In the genomic region with DNA sequence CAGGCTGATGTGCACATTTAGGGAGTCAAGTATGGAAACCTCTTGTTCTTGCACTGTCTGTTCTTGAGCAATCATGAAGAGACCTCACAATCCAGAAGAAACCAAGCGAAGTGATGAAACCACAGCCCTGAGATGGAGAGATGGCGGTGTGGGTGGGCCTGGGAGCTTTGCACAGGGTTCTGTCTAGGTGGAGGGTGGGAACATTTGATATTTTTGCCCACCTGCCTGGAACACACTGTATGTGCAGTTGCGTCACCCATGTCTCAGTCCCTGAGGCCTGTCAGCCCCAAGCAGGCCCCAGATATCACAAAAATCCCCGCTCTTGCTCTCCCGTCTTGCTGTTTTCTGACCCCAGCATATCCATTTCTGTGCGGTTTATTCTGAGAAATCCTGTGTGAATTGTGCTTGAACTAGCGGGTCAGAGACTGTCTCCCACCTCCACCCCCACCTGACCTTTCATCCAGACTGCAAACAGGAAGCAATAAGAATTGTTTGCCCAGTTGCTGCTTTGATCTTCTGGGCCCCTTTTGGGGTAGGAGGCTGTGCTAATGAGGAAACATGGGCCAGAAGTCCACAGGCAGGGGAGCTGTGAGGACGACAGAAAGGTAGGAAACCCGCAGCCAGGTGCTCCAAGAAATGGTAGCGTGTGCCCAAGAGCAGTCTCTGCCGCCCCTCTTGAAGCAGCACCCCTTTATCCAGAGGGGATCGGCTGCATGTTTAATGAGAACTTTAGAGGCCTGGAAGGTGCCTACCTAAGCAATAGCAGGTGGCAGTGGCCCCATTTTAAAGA, we compare ENCODE assay signal across 1 cellular context.
A peak's percentile ranks its signal among the peaks of the same experiment; 100 is the strongest.
TF ChIP-seq lines count a peak whose summit lies in the region.

No MANE protein-coding gene starts in this region.

TF ChIP-seq in HepG2, 621 proteins besides CTCF, POLR2A, EP300 and RAD21 (continued from another document and continues in another):
- TF ChIP-seq, protein P1, sequence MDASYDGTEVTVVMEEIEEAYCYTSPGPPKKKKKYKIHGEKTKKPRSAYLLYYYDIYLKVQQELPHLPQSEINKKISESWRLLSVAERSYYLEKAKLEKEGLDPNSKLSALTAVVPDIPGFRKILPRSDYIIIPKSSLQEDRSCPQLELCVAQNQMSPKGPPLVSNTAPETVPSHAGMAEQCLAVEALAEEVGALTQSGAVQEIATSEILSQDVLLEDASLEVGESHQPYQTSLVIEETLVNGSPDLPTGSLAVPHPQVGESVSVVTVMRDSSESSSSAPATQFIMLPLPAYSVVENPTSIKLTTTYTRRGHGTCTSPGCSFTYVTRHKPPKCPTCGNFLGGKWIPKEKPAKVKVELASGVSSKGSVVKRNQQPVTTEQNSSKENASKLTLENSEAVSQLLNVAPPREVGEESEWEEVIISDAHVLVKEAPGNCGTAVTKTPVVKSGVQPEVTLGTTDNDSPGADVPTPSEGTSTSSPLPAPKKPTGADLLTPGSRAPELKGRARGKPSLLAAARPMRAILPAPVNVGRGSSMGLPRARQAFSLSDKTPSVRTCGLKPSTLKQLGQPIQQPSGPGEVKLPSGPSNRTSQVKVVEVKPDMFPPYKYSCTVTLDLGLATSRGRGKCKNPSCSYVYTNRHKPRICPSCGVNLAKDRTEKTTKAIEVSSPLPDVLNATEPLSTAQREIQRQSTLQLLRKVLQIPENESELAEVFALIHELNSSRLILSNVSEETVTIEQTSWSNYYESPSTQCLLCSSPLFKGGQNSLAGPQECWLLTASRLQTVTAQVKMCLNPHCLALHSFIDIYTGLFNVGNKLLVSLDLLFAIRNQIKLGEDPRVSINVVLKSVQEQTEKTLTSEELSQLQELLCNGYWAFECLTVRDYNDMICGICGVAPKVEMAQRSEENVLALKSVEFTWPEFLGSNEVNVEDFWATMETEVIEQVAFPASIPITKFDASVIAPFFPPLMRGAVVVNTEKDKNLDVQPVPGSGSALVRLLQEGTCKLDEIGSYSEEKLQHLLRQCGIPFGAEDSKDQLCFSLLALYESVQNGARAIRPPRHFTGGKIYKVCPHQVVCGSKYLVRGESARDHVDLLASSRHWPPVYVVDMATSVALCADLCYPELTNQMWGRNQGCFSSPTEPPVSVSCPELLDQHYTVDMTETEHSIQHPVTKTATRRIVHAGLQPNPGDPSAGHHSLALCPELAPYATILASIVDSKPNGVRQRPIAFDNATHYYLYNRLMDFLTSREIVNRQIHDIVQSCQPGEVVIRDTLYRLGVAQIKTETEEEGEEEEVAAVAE (CRISPR knock-in tag; IDR thresholded peaks at IDR 0.05; ENCODE audit: borderline replicate concordance): peak; percentile 97
- TF ChIP-seq, protein P2, sequence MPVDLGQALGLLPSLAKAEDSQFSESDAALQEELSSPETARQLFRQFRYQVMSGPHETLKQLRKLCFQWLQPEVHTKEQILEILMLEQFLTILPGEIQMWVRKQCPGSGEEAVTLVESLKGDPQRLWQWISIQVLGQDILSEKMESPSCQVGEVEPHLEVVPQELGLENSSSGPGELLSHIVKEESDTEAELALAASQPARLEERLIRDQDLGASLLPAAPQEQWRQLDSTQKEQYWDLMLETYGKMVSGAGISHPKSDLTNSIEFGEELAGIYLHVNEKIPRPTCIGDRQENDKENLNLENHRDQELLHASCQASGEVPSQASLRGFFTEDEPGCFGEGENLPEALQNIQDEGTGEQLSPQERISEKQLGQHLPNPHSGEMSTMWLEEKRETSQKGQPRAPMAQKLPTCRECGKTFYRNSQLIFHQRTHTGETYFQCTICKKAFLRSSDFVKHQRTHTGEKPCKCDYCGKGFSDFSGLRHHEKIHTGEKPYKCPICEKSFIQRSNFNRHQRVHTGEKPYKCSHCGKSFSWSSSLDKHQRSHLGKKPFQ (CRISPR knock-in tag; IDR thresholded peaks at IDR 0.05; ENCODE audit: insufficient replicate concordance): peak; percentile 98
- TF ChIP-seq NFKB2 (CRISPR knock-in tag; IDR thresholded peaks at IDR 0.05; ENCODE audit: borderline replicate concordance) (peak; percentile 85), ZFP36 (IDR thresholded peaks at IDR 0.05; ENCODE audit: borderline replicate concordance, low read depth, low read length, partially characterized antibody) (peak; percentile 40), ZNF101 (CRISPR knock-in tag; IDR thresholded peaks at IDR 0.05; ENCODE audit: borderline replicate concordance, low read depth) (no peak), ATF7-NPFF (CRISPR knock-in tag; IDR thresholded peaks at IDR 0.05; ENCODE audit: low read depth) (peak; percentile 90), SMC3 (IDR thresholded peaks at IDR 0.05; ENCODE audit: low read length) (peak; percentile 79), ZMAT3 (CRISPR knock-in tag; conservative IDR thresholded peaks at IDR 0.05) (peak; percentile 96), HOXD1 (CRISPR knock-in tag; IDR thresholded peaks at IDR 0.05) (peak; percentile 99), TP53 (CRISPR knock-in tag; conservative IDR thresholded peaks at IDR 0.05) (peak; percentile 94), PAWR (CRISPR knock-in tag; IDR thresholded peaks at IDR 0.05; ENCODE audit: borderline replicate concordance) (0 out of 2 replicates have a peak, but pooled peaks have one; percentile 40), REXO4 (CRISPR knock-in tag; IDR thresholded peaks at IDR 0.05; ENCODE audit: borderline replicate concordance) (no peak), ARNT2 (CRISPR knock-in tag; IDR thresholded peaks at IDR 0.05; ENCODE audit: low read depth) (peak; percentile 95), ZFAT (CRISPR knock-in tag; conservative IDR thresholded peaks at IDR 0.05) (no peak), PHF21A (CRISPR knock-in tag; IDR thresholded peaks at IDR 0.05) (peak; percentile 100), SRSF1 (optimal IDR thresholded peaks at IDR 0.05; ENCODE audit: low read depth, low read length) (peak; percentile 74), SAP130 (CRISPR knock-in tag; IDR thresholded peaks at IDR 0.05; ENCODE audit: low read depth) (peak; percentile 98), ZNF720 (CRISPR knock-in tag; IDR thresholded peaks at IDR 0.05) (no peak), RBAK (CRISPR knock-in tag; IDR thresholded peaks at IDR 0.05) (no peak), KLF12 (CRISPR knock-in tag; IDR thresholded peaks at IDR 0.05; ENCODE audit: borderline replicate concordance) (peak; percentile 56; the same call in 1 of the 2 replicates)
- TF ChIP-seq, protein P3, sequence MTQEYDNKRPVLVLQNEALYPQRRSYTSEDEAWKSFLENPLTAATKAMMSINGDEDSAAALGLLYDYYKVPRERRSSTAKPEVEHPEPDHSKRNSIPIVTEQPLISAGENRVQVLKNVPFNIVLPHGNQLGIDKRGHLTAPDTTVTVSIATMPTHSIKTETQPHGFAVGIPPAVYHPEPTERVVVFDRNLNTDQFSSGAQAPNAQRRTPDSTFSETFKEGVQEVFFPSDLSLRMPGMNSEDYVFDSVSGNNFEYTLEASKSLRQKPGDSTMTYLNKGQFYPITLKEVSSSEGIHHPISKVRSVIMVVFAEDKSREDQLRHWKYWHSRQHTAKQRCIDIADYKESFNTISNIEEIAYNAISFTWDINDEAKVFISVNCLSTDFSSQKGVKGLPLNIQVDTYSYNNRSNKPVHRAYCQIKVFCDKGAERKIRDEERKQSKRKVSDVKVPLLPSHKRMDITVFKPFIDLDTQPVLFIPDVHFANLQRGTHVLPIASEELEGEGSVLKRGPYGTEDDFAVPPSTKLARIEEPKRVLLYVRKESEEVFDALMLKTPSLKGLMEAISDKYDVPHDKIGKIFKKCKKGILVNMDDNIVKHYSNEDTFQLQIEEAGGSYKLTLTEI (CRISPR knock-in tag; conservative IDR thresholded peaks at IDR 0.05): no peak
- TF ChIP-seq, protein P4, sequence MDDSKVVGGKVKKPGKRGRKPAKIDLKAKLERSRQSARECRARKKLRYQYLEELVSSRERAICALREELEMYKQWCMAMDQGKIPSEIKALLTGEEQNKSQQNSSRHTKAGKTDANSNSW (CRISPR knock-in tag; IDR thresholded peaks at IDR 0.05; ENCODE audit: borderline replicate concordance): no peak
- TF ChIP-seq, protein P5, sequence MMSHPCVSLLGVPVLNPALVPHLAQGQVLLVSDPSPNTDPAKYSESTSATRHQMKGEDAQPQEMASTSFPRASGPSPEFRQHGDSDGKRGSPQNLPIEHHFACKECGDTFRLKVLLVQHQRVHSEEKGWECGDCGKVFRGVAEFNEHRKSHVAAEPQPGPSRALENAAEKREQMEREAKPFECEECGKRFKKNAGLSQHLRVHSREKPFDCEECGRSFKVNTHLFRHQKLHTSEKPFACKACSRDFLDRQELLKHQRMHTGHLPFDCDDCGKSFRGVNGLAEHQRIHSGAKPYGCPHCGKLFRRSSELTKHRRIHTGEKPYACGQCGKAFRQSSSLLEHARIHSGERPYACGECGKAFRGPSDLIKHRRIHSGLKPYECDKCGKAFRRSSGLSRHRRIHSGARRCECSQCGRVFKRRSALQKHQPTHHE (CRISPR knock-in tag; IDR thresholded peaks at IDR 0.05; ENCODE audit: borderline replicate concordance): peak; percentile 92; the same call in 1 of the 2 replicates
- TF ChIP-seq, protein P6, sequence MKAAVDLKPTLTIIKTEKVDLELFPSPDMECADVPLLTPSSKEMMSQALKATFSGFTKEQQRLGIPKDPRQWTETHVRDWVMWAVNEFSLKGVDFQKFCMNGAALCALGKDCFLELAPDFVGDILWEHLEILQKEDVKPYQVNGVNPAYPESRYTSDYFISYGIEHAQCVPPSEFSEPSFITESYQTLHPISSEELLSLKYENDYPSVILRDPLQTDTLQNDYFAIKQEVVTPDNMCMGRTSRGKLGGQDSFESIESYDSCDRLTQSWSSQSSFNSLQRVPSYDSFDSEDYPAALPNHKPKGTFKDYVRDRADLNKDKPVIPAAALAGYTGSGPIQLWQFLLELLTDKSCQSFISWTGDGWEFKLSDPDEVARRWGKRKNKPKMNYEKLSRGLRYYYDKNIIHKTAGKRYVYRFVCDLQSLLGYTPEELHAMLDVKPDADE (CRISPR knock-in tag; IDR thresholded peaks at IDR 0.05): 0 out of 2 replicates have a peak, but pooled peaks have one; percentile 47
- TF ChIP-seq, protein P7, sequence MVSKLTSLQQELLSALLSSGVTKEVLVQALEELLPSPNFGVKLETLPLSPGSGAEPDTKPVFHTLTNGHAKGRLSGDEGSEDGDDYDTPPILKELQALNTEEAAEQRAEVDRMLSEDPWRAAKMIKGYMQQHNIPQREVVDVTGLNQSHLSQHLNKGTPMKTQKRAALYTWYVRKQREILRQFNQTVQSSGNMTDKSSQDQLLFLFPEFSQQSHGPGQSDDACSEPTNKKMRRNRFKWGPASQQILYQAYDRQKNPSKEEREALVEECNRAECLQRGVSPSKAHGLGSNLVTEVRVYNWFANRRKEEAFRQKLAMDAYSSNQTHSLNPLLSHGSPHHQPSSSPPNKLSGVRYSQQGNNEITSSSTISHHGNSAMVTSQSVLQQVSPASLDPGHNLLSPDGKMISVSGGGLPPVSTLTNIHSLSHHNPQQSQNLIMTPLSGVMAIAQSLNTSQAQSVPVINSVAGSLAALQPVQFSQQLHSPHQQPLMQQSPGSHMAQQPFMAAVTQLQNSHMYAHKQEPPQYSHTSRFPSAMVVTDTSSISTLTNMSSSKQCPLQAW (CRISPR knock-in tag; IDR thresholded peaks at IDR 0.05): peak; percentile 100
- TF ChIP-seq, protein P8, sequence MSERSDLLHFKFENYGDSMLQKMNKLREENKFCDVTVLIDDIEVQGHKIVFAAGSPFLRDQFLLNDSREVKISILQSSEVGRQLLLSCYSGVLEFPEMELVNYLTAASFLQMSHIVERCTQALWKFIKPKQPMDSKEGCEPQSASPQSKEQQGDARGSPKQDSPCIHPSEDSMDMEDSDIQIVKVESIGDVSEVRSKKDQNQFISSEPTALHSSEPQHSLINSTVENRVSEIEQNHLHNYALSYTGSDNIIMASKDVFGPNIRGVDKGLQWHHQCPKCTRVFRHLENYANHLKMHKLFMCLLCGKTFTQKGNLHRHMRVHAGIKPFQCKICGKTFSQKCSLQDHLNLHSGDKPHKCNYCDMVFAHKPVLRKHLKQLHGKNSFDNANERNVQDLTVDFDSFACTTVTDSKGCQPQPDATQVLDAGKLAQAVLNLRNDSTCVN (CRISPR knock-in tag; IDR thresholded peaks at IDR 0.05; ENCODE audit: borderline replicate concordance): peak; percentile 85; the same call in 1 of the 2 replicates
- TF ChIP-seq, protein P9, sequence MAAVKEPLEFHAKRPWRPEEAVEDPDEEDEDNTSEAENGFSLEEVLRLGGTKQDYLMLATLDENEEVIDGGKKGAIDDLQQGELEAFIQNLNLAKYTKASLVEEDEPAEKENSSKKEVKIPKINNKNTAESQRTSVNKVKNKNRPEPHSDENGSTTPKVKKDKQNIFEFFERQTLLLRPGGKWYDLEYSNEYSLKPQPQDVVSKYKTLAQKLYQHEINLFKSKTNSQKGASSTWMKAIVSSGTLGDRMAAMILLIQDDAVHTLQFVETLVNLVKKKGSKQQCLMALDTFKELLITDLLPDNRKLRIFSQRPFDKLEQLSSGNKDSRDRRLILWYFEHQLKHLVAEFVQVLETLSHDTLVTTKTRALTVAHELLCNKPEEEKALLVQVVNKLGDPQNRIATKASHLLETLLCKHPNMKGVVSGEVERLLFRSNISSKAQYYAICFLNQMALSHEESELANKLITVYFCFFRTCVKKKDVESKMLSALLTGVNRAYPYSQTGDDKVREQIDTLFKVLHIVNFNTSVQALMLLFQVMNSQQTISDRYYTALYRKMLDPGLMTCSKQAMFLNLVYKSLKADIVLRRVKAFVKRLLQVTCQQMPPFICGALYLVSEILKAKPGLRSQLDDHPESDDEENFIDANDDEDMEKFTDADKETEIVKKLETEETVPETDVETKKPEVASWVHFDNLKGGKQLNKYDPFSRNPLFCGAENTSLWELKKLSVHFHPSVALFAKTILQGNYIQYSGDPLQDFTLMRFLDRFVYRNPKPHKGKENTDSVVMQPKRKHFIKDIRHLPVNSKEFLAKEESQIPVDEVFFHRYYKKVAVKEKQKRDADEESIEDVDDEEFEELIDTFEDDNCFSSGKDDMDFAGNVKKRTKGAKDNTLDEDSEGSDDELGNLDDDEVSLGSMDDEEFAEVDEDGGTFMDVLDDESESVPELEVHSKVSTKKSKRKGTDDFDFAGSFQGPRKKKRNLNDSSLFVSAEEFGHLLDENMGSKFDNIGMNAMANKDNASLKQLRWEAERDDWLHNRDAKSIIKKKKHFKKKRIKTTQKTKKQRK (IDR thresholded peaks at IDR 0.05; ENCODE audit: low read length): no peak
- TF ChIP-seq, protein P10, sequence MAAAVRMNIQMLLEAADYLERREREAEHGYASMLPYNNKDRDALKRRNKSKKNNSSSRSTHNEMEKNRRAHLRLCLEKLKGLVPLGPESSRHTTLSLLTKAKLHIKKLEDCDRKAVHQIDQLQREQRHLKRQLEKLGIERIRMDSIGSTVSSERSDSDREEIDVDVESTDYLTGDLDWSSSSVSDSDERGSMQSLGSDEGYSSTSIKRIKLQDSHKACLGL (CRISPR knock-in tag; IDR thresholded peaks at IDR 0.05): peak; percentile 52; the same call in 1 of the 2 replicates
- TF ChIP-seq, protein P11, sequence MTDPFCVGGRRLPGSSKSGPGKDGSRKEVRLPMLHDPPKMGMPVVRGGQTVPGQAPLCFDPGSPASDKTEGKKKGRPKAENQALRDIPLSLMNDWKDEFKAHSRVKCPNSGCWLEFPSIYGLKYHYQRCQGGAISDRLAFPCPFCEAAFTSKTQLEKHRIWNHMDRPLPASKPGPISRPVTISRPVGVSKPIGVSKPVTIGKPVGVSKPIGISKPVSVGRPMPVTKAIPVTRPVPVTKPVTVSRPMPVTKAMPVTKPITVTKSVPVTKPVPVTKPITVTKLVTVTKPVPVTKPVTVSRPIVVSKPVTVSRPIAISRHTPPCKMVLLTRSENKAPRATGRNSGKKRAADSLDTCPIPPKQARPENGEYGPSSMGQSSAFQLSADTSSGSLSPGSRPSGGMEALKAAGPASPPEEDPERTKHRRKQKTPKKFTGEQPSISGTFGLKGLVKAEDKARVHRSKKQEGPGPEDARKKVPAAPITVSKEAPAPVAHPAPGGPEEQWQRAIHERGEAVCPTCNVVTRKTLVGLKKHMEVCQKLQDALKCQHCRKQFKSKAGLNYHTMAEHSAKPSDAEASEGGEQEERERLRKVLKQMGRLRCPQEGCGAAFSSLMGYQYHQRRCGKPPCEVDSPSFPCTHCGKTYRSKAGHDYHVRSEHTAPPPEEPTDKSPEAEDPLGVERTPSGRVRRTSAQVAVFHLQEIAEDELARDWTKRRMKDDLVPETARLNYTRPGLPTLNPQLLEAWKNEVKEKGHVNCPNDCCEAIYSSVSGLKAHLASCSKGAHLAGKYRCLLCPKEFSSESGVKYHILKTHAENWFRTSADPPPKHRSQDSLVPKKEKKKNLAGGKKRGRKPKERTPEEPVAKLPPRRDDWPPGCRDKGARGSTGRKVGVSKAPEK (CRISPR knock-in tag; IDR thresholded peaks at IDR 0.05; ENCODE audit: borderline replicate concordance): peak; percentile 90; the same call in 1 of the 2 replicates
